1 cellular context compared by ENCODE assay signal in the genomic region with DNA sequence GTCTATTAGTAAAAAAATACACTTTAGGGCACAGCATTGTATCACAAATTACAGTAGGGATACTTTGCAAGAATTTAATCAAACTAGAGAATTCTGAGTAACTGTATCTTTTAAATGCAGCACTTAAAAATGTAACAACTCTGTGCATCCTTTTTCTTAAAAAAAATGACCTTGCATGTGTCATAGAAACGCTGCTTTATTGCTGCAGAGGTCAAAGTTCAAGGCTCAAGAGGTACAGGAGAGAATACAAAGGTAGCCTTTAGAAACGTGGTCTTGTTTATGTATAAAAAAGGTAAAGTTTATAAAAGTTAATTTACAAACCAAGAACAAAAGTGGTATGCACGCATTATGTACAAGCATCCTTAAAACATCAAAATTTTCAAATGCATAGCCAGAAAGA.
A peak's percentile ranks its signal among the peaks of the same experiment; 100 is the strongest.
TF ChIP-seq lines count a peak whose summit lies in the region.

No MANE protein-coding gene starts in this region.

TF ChIP-seq in HepG2, 621 proteins besides CTCF, POLR2A, EP300 and RAD21 (continued from another document):
- TF ChIP-seq, protein P1, sequence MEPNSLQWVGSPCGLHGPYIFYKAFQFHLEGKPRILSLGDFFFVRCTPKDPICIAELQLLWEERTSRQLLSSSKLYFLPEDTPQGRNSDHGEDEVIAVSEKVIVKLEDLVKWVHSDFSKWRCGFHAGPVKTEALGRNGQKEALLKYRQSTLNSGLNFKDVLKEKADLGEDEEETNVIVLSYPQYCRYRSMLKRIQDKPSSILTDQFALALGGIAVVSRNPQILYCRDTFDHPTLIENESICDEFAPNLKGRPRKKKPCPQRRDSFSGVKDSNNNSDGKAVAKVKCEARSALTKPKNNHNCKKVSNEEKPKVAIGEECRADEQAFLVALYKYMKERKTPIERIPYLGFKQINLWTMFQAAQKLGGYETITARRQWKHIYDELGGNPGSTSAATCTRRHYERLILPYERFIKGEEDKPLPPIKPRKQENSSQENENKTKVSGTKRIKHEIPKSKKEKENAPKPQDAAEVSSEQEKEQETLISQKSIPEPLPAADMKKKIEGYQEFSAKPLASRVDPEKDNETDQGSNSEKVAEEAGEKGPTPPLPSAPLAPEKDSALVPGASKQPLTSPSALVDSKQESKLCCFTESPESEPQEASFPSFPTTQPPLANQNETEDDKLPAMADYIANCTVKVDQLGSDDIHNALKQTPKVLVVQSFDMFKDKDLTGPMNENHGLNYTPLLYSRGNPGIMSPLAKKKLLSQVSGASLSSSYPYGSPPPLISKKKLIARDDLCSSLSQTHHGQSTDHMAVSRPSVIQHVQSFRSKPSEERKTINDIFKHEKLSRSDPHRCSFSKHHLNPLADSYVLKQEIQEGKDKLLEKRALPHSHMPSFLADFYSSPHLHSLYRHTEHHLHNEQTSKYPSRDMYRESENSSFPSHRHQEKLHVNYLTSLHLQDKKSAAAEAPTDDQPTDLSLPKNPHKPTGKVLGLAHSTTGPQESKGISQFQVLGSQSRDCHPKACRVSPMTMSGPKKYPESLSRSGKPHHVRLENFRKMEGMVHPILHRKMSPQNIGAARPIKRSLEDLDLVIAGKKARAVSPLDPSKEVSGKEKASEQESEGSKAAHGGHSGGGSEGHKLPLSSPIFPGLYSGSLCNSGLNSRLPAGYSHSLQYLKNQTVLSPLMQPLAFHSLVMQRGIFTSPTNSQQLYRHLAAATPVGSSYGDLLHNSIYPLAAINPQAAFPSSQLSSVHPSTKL (CRISPR knock-in tag; IDR thresholded peaks at IDR 0.05): 0 out of 2 replicates have a peak, but pooled peaks have one; percentile 18
- no peak for TF ChIP-seq AHR (CRISPR knock-in tag; IDR thresholded peaks at IDR 0.05)
- TF ChIP-seq NR2F6 (IDR thresholded peaks at IDR 0.05): peak; percentile 78
- peak; percentile 66 for TF ChIP-seq NR2F6 (CRISPR knock-in tag; IDR thresholded peaks at IDR 0.05)
- TF ChIP-seq HNF4A (CRISPR knock-in tag; IDR thresholded peaks at IDR 0.05): peak; percentile 66; the same call in 1 of the 2 replicates
- TF ChIP-seq NFATC3 (CRISPR knock-in tag; IDR thresholded peaks at IDR 0.05): no peak
